In the genomic region with DNA sequence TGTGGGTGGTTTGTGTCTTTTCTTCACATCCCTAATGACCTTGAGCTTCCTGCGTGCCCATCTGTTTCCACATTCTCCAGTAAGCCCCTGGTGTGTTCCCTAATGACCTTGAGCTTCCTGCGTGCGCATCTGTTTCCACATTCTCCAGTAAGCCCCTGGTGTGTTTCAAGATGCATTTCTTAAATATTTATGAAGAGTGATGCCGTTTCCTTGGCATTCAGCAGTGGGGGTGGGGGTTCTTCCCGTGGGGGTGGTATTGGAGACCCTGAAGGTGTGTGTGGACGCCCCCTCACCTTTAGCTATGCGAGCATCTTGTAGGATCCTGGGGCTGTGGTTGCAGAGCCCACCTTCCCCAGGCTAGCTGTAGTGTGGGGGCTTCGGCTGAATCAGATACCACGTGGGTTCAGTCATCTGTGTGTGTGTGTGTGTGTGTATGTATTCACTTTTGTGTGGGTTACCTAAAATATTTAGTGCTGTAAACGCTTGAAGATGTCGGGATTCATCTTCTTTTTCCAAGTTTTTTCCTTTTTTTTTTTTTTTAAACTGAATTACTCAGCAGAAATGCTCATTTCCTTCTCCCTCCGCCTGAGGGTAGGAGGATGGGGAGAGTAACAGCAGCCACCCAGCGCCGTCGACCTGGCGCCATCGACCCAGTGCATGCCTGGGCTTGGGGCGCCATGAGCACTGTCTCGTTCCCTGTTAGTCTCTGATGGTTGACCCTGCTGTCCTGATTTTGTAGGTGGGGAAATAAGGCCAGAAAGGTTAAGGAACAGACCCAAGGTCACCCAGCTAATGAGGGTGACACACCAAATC, we compare ENCODE assay signal across 14 cellular contexts. TPM values are rescaled to one million over a fixed set of nuclear protein-coding genes. Genes with fewer than 3 reads are reported as not detected.
DNase-seq lines count a peak whose midpoint lies in the region; ATAC-seq and TF ChIP-seq lines count a peak whose summit lies in the region.
"Had no signal": no experiment of that assay in that cellular context is flagged by ENCODE, and none has a peak within 500 bp of the region (broad histone marks: within the 10 kb centered on the region; RNA-seq: fewer than 3 reads in every experiment).

No MANE protein-coding gene starts in this region.

- no peaks in the 10 kb centered on the region for H4K20me1 ChIP-seq in GM23338 (replicated peaks; ENCODE audit: insufficient read depth)
- no peaks in the 10 kb centered on the region for H4K20me1 ChIP-seq in OCI-LY7 (ENCODE audit: insufficient read depth, low read length)

- peaks cover 17% of the 10 kb centered on the region for H3K27me3 Mint-ChIP-seq in GM23338 (ENCODE audit: insufficient read depth, low read depth, poor library complexity)
- H3K27me3 Mint-ChIP-seq: activated T-helper 17 cell treated with anti-CD3 and anti-CD28 coated beads, Interleukin-2, amount 50 U/mL, for 72 hours had no signal

- ATAC-seq in GM23338 (no peak; the same call in 2 of the 3 replicates), sciatic nerve (peak; percentile 75), HG02759 (IDR thresholded peaks at IDR 0.05; ENCODE audit: unreplicated experiment) (no peak), GM21528 (IDR thresholded peaks at IDR 0.05; ENCODE audit: low FRiP score, unreplicated experiment) (no peak)
- ATAC-seq: activated T-helper 17 cell treated with anti-CD3 and anti-CD28 coated beads, Interleukin-2, amount 50 U/mL, for 72 hours had no signal

- POLR2A ChIA-PET in OCI-LY7 (lab: Charles Lee) = interaction anchor here (1.5 kb wide), 1 partner anchor 8 kb away, joined by 3 read pairs; no protein-coding TSS in a partner anchor

- H3K27ac ChIP-seq in GM23338 (ENCODE audit: low read depth) (peak overlapping the region; percentile 45; the same call in 1 of the 2 replicates), OCI-LY7 (ENCODE audit: low read depth, low read length, poor library complexity, severe bottlenecking) (no peak overlapping the region)
- H3K27ac ChIP-seq: C4-2B, testis had no signal

- H3K27me3 ChIP-seq in GM23338 (ENCODE audit: insufficient read depth) = no peaks in the 10 kb centered on the region
- H3K27me3 ChIP-seq: testis had no signal

- H3F3A ChIP-seq in GM23338 (replicated peaks; ENCODE audit: low read depth) = no peaks in the 10 kb centered on the region

- H3K4me1 ChIP-seq in GM23338 (ENCODE audit: insufficient read depth) = peaks cover 18% of the 10 kb centered on the region
- peaks cover 17% of the 10 kb centered on the region for H3K4me1 ChIP-seq in OCI-LY7 (ENCODE audit: insufficient read depth, low read length, poor library complexity, severe bottlenecking)

- H3K9me3 Mint-ChIP-seq in GM23338 = no peaks in the 10 kb centered on the region; the same call in 1 of the 3 replicates
- H3K9me3 Mint-ChIP-seq: activated T-helper 17 cell treated with anti-CD3 and anti-CD28 coated beads, Interleukin-2, amount 50 U/mL, for 72 hours; central memory CD8-positive, alpha-beta T cell had no signal

- CTCF ChIA-PET in OCI-LY7 (lab: Charles Lee; ENCODE audit: unreplicated experiment) = interaction anchor here (0.6 to 0.7 kb wide), 2 partner anchors 54 to 534 kb away, joined by 3 to 4 read pairs; no protein-coding TSS in a partner anchor

- H3K36me3 ChIP-seq in GM23338 (ENCODE audit: insufficient read depth) (no peaks in the 10 kb centered on the region), OCI-LY7 (ENCODE audit: insufficient read depth, low read length) (peaks cover 45% of the 10 kb centered on the region)

- DNase-seq in GM23338 (ENCODE audit: low spot score) (peak; percentile 61), OCI-LY7 (ENCODE audit: low spot score) (no peak), iPS DF 19.7 (ENCODE audit: low read depth, low spot score) (peak; percentile 71), sciatic nerve (ENCODE audit: low spot score) (no peak)
- DNase-seq in activated naive CD4-positive, alpha-beta T cell treated with anti-CD3 and anti-CD28 coated beads, Interleukin-2, amount 50 U/mL, for 16 hours = no peak
- DNase-seq: activated B cell treated with CpG ODN at 0.5 μM for 24 hours; NK-92 treated with Interleukin-12 subunit alpha and Interleukin-12 subunit beta, amount 100 ng/mL, for 24 hours; stimulated activated CD4-positive, alpha-beta T cell treated with anti-CD3 and anti-CD28 coated beads, Interleukin-4, amount 100 ng/mL, for 1 hour; testis had no signal

- no peak overlapping the region for H2AFZ ChIP-seq in GM23338
- H2AFZ ChIP-seq in OCI-LY7 (ENCODE audit: low read length) = peak overlapping the region; percentile 72; the same call in 1 of the 2 replicates

- H3K9me3 ChIP-seq in OCI-LY7 (ENCODE audit: low read length) = no peaks in the 10 kb centered on the region
- H3K9me3 ChIP-seq: testis had no signal

- peaks cover 26% of the 10 kb centered on the region for H3K4me1 Mint-ChIP-seq in GM23338
- H3K4me1 Mint-ChIP-seq: activated B cell treated with CpG ODN at 0.5 μM for 24 hours had no signal

- H3K36me3 Mint-ChIP-seq in GM23338 (ENCODE audit: low read depth) = peaks cover 55% of the 10 kb centered on the region

- H3K27ac Mint-ChIP-seq in GM23338 = peak overlapping the region; percentile 93
- H3K27ac Mint-ChIP-seq: activated B cell treated with CpG ODN at 0.5 μM for 24 hours; activated T-helper 17 cell treated with anti-CD3 and anti-CD28 coated beads, Interleukin-2, amount 50 U/mL, for 72 hours had no signal

- intact Hi-C loops in OCI-LY7 (cut with micrococcal nuclease; ENCODE audit: unreplicated experiment) (no loop called here), sciatic nerve (cut with DNase I) (no loop called here)

- H3K4me3 ChIP-seq in GM23338 = no peak overlapping the region
- H3K4me3 ChIP-seq in OCI-LY7 (ENCODE audit: low read depth, low read length, poor library complexity, severe bottlenecking) = no peak overlapping the region
- H3K4me3 ChIP-seq: testis had no signal

- H3K79me2 ChIP-seq in GM23338 (replicated peaks; ENCODE audit: insufficient read depth) (0 out of 2 replicates have a peak, but pooled peaks cover 4% of the 10 kb centered on the region), OCI-LY7 (ENCODE audit: insufficient read depth, low read depth, low read length) (no peaks in the 10 kb centered on the region)

- H3K4me2 ChIP-seq in GM23338 (no peak overlapping the region), OCI-LY7 (ENCODE audit: low read length) (peak overlapping the region; percentile 46)

- no TSS peak for BruUV-seq in OCI-LY7 (replicated peaks; lab: Mats Ljungman, UMichigan)

- TF ChIP-seq CTCF in GM23338 (conservative IDR thresholded peaks at IDR 0.05; ENCODE audit: low read depth in 2 of 2) (no peak), OCI-LY7 (conservative IDR thresholded peaks at IDR 0.05; ENCODE audit: low read length) (no peak)

- H3K9me2 ChIP-seq in GM23338 (ENCODE audit: insufficient read depth) = no peaks in the 10 kb centered on the region
- H3K9me2 ChIP-seq in OCI-LY7 (ENCODE audit: insufficient read depth, low read length) = no peaks in the 10 kb centered on the region

- no peak overlapping the region for H3K4me3 Mint-ChIP-seq in GM23338
- H3K4me3 Mint-ChIP-seq: activated B cell treated with CpG ODN at 0.5 μM for 24 hours; activated T-helper 17 cell treated with anti-CD3 and anti-CD28 coated beads, Interleukin-2, amount 50 U/mL, for 72 hours; central memory CD8-positive, alpha-beta T cell had no signal

TF ChIP-seq in GM23338, 12 proteins besides CTCF, POLR2A, EP300 and RAD21 (continues in another document):
- TF ChIP-seq ZNF331 (CRISPR knock-in tag; IDR thresholded peaks at IDR 0.05; ENCODE audit: low read depth) (no peak), JUNB (IDR thresholded peaks at IDR 0.05; ENCODE audit: unreplicated experiment) (no peak)

RNA-seq across cellular contexts. Expression of gene NSG1, which starts 9.9 kb away (rescaled TPM):
- total RNA-seq in GM23338 (2014; rRNA removed; shearing (Covaris generic)) = 28.7 and 34.5 TPM in 2 replicates
- polyA plus RNA-seq in GM23338 (2016; fragmentation: Nextera tagmentation; extraction: Ambion mirVana) = 16.5 and 17.4 TPM in 2 replicates
- total RNA-seq in OCI-LY7 (2014; rRNA removed; shearing (Covaris generic)) = 28.8 and 38.8 TPM in 2 replicates
- total RNA-seq in OCI-LY7 (2022) (35.5 and 36.6 TPM in 2 replicates), sciatic nerve (12.2 TPM)
- total RNA-seq: activated B cell treated with CpG ODN at 0.5 μM for 24 hours had no signal

Comparison
In these comparisons a context has a peak if more than half of its experiments do, and no peak if none do; other contexts are left out.
1. DNase-seq: peak in GM23338 (single experiment) and iPS DF 19.7 (single experiment); none in OCI-LY7 (single experiment), sciatic nerve (single experiment) and activated naive CD4-positive, alpha-beta T cell treated with anti-CD3 and anti-CD28 coated beads, Interleukin-2, amount 50 U/mL, for 16 hours (single experiment).